Comparison of ENCODE assay signal across 11 cellular contexts in the genomic region with DNA sequence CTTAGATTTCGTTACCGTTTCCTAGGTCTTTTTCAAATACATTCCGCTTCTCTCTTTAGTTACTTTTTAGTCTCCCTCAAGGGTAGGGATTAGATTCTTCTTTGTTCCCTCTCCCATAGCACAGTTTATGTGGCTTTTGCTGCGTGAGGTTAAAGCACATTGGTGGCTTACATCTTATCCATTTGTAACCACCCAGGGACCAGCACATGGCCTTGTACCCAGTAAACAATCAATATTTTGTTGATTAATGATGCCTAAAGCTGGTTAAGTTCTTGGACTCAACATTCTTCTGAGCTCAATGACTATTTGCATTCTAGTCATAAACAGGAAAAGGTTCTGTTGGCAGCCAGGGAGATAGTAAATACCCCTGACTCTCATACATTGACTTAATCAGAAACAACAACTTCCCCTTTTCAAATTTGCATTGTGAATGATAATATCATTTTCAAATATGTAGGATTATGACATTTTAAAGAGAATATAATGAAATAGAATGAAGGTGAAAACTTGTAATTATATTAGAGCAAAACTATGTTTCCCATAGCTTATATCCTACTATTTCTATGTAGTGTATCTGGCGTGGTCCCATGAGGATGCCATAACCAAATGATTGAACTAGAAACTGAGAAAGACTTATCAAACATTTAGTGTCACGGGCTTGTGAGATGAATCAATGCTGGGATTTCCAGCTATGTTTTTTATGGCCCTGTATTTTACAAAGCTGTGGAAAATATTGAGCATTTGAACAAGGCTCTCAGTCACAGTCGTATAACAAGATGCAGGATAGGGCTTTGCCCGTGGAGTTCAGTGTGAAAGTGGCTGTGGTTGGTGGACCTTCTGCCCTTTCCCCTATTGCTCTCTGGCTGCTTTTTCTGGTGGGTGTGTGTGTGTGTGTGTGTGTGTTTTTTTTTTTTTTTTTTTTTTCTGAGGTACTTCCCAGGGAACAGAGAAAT.
DNase-seq lines count a peak whose midpoint lies in the region; ATAC-seq lines count a peak whose summit lies in the region.
"Had no signal": no experiment of that assay in that cellular context is flagged by ENCODE, and none has a peak within 500 bp of the region (broad histone marks: within the 10 kb centered on the region; RNA-seq: fewer than 3 reads in every experiment).

No MANE protein-coding gene starts in this region.

- peak; percentile 82 for ATAC-seq in HG02759 (IDR thresholded peaks at IDR 0.05; ENCODE audit: unreplicated experiment)

- DNase-seq in stimulated activated CD4-positive, alpha-beta T cell treated with anti-CD3 and anti-CD28 coated beads, Interleukin-15, amount 100 ng/mL, for 24 hours, result peak; percentile 62
- DNase-seq in stimulated activated CD4-positive, alpha-beta T cell treated with anti-CD3 and anti-CD28 coated beads, Interleukin-12 subunit alpha, Interleukin-12 subunit beta, amount 100 ng/mL, for 4 hours, result no peak
- peak; percentile 20 to 23 for DNase-seq in NCI-H526 (lab: John Stamatoyannopoulos, UW)
- DNase-seq in cerebellum (ENCODE audit: low spot score), result no peak
- no peak for DNase-seq in NCI-H2227 (lab: John Stamatoyannopoulos, UW; ENCODE audit: unreplicated experiment)
- DNase-seq in AG08395 (ENCODE audit: low spot score), result no peak
- no peak for DNase-seq in SKM-1 treated with dmso at 0.1 percent for 144 hours (lab: John Stamatoyannopoulos, UW; ENCODE audit: unreplicated experiment)
- DNase-seq: HCEC 1CT, substantia nigra, T-helper 9 cell had no signal

Comparison
In these comparisons a context has a peak if more than half of its experiments do, and no peak if none do; other contexts are left out.
1. DNase-seq: peak in stimulated activated CD4-positive, alpha-beta T cell treated with anti-CD3 and anti-CD28 coated beads, Interleukin-15, amount 100 ng/mL, for 24 hours (single experiment) and NCI-H526 (2 of 2); none in stimulated activated CD4-positive, alpha-beta T cell treated with anti-CD3 and anti-CD28 coated beads, Interleukin-12 subunit alpha, Interleukin-12 subunit beta, amount 100 ng/mL, for 4 hours (single experiment), cerebellum (single experiment), NCI-H2227 (single experiment), AG08395 (single experiment) and SKM-1 treated with dmso at 0.1 percent for 144 hours (single experiment).